ENCODE assay signal across 36 cellular contexts in the genomic region with DNA sequence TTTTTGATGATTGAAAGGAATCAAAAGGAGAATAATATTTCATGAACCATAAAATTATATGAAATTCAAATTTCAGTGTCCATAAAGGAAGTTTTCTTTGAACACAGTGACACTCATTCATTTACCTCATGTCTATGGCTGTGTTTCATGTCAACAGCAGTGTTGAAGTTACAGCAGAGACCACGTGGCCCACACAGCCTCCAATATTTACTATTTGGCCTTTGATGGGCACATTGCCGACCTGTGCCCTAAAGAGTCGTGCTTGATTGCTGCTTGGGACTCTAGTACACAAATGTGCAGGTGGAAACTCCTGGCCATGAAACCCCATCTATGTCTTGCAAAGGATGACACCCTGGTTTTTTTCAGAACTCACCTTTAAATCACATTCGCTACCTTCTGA. TPM values are rescaled to one million over a fixed set of nuclear protein-coding genes. Genes with fewer than 3 reads are reported as not detected.
DNase-seq lines count a peak whose midpoint lies in the region; ATAC-seq, FAIRE-seq and TF ChIP-seq lines count a peak whose summit lies in the region.
"Had no signal": no experiment of that assay in that cellular context is flagged by ENCODE, and none has a peak within 500 bp of the region (broad histone marks: within the 10 kb centered on the region; RNA-seq: fewer than 3 reads in every experiment).

No MANE protein-coding gene starts in this region.

- TF ChIP-seq RAD21 in HepG2 (CRISPR knock-in tag; IDR thresholded peaks at IDR 0.05): no peak

- no peaks in the 10 kb centered on the region for H3K36me3 ChIP-seq in HepG2 (replicated peaks in 1 of 2; ENCODE audit: control insufficient read depth in 1 of 2, insufficient read depth in 2 of 2, low read length in 2 of 2)
- no peaks in the 10 kb centered on the region for H3K36me3 ChIP-seq in right lobe of liver
- H3K36me3 ChIP-seq: BE2C; BLaER1; BLaER1 treated with 17β-estradiol and CSF1 and Interleukin-3, amounts not matched to agents 10 nM and 100 nM had no signal

- POLR2A ChIA-PET in HepG2 (lab: Yijun Ruan, JAX): no interaction called here

- H3K27ac ChIP-seq in HepG2 (ENCODE audit: extremely low read length, insufficient read depth, low read length) (no peak overlapping the region), right lobe of liver (no peak overlapping the region)
- H3K27ac ChIP-seq: 22Rv1; A549; BLaER1; BLaER1 treated with 17β-estradiol and CSF1 and Interleukin-3, amounts not matched to agents 10 nM and 100 nM; C4-2B had no signal

- BruUV-seq in HepG2 (replicated peaks; lab: Mats Ljungman, UMichigan): no TSS peak

- no peaks in the 10 kb centered on the region for H4K20me1 ChIP-seq in HepG2 (ENCODE audit: insufficient read depth, low read length)
- H4K20me1 ChIP-seq: BLaER1; BLaER1 treated with 17β-estradiol and CSF1 and Interleukin-3, amounts not matched to agents 10 nM and 100 nM had no signal

- no peak overlapping the region for H2AFZ ChIP-seq in HepG2 (ENCODE audit: low read length)

- TF ChIP-seq CTCF in HepG2 (CRISPR knock-in tag; IDR thresholded peaks at IDR 0.05) (no peak), right lobe of liver (IDR thresholded peaks at IDR 0.05) (no peak)

- H3K27me3 ChIP-seq in HepG2 (ENCODE audit: control insufficient read depth in 1 of 2, insufficient read depth in 2 of 2, low read length in 2 of 2) (no peaks in the 10 kb centered on the region), right lobe of liver (no peaks in the 10 kb centered on the region)
- H3K27me3 ChIP-seq: BLaER1; BLaER1 treated with 17β-estradiol and CSF1 and Interleukin-3, amounts not matched to agents 10 nM and 100 nM had no signal

- intact Hi-C loops in HepG2 (cut with micrococcal nuclease; ENCODE audit: unreplicated experiment) (no loop called here), right lobe of liver (cut with DNase I) (no loop called here)

- TF ChIP-seq POLR2A in HepG2 (IDR thresholded peaks at IDR 0.05; ENCODE audit: insufficient read depth in 1 of 2, low read depth in 2 of 2, low read length in 2 of 2) (no peak), right lobe of liver (IDR thresholded peaks at IDR 0.05) (no peak)

- WGBS in HepG2 (ENCODE audit: low lambda C conversion rate): 74% methylated on average over 4 of the region's 4 CpGs
- 27% methylated on average over 3 of the region's 4 CpGs for WGBS in right lobe of liver (ENCODE audit: insufficient coverage, low coverage, low lambda C conversion rate, missing lambda C conversion rate)

- H3K79me2 ChIP-seq in HepG2 (ENCODE audit: insufficient read depth, low read length): no peaks in the 10 kb centered on the region

- no peaks in the 10 kb centered on the region for H3K9me3 ChIP-seq in HepG2 (ENCODE audit: low read length)
- no peaks in the 10 kb centered on the region for H3K9me3 ChIP-seq in right lobe of liver
- H3K9me3 ChIP-seq: A549, BE2C, BLaER1, Caco-2 had no signal

- DNase-seq in NCI-H2029 (lab: John Stamatoyannopoulos, UW) (peak; percentile 44), NCI-H2029 treated with DMSO at 0.1 percent for 48 hours (lab: John Stamatoyannopoulos, UW) (no peak), left lobe of liver (ENCODE audit: low spot score) (no peak), HepG2 (ENCODE audit: low spot score) (no peak), right lobe of liver (peak in 1 of 3 donors; percentile 50), NCI-H2227 treated with DMSO at 0.1 percent for 48 hours (lab: John Stamatoyannopoulos, UW) (no peak)
- DNase-seq in stimulated activated CD4-positive, alpha-beta T cell treated with anti-CD3 and anti-CD28 coated beads, Interleukin-15, amount 100 ng/mL, for 24 hours: no peak
- DNase-seq: 8988T; ACHN; AML-193; BE2C; C1 segment of cervical spinal cord; Caco-2; Calu3; CD4-positive, alpha-beta memory T cell; CD4-positive, alpha-beta T cell; CD4-positive, CD25-positive, alpha-beta regulatory T cell; CD8-positive, alpha-beta memory T cell; CD8-positive, alpha-beta T cell; COR-L47; DMS 273 treated with DMSO at 0.1 percent for 48 hours; DMS153; DMS53; DMS79; DMS79 treated with DMSO at 0.1 percent for 48 hours; DND-41; EL had no signal

- no peak overlapping the region for H3K9ac ChIP-seq in HepG2 (ENCODE audit: insufficient read depth, low read depth, low read length)
- H3K9ac ChIP-seq: BLaER1; BLaER1 treated with 17β-estradiol and CSF1 and Interleukin-3, amounts not matched to agents 10 nM and 100 nM had no signal

- CTCF ChIA-PET in HepG2 (lab: Yijun Ruan, JAX; ENCODE audit: low intra/inter-chr PET ratio, low total read pairs): no interaction called here

- TF ChIP-seq EP300 in HepG2 (IDR thresholded peaks at IDR 0.05; ENCODE audit: low read depth in 2 of 2, low read length in 2 of 2) (no peak), HepG2 (CRISPR knock-in tag; IDR thresholded peaks at IDR 0.05; ENCODE audit: borderline replicate concordance) (no peak)

- no peaks in the 10 kb centered on the region for H3K4me1 ChIP-seq in HepG2 (ENCODE audit: insufficient read depth, low read length)
- peaks cover 0 to 3% (median 0%) of the 10 kb centered on the region in 4 donors for H3K4me1 ChIP-seq in right lobe of liver
- H3K4me1 ChIP-seq: A549; BE2C; BLaER1; BLaER1 treated with 17β-estradiol and CSF1 and Interleukin-3, amounts not matched to agents 10 nM and 100 nM; Caco-2 had no signal

- H3K4me2 ChIP-seq in HepG2 (ENCODE audit: low read depth, low read length): no peak overlapping the region
- H3K4me2 ChIP-seq: A549; BLaER1; BLaER1 treated with 17β-estradiol and CSF1 and Interleukin-3, amounts not matched to agents 10 nM and 100 nM had no signal

- in situ Hi-C loops in HepG2 (cut with HindIII; ENCODE audit: extremely low pct_ligation_motif_present, low pct_unique_long_range_greater_than_20kb): no loop called here

- FAIRE-seq in HepG2 (lab: Jason Lieb, UNC): no peak
- FAIRE-seq: A204.1, A549, D721Med had no signal

- ATAC-seq in left lobe of liver: peak; percentile 43
- ATAC-seq in HepG2: no peak
- peak; percentile 50 to 86 (median 60) for ATAC-seq in right lobe of liver
- no peak for ATAC-seq in HG03439 (IDR thresholded peaks at IDR 0.05; ENCODE audit: unreplicated experiment)
- ATAC-seq: A549; CD8-positive, alpha-beta T cell had no signal

- no peak overlapping the region for H3K4me3 ChIP-seq in HepG2 (replicated peaks in 1 of 3; ENCODE audit: insufficient read depth in 1 of 3, low read depth in 2 of 3, low read length in 3 of 3)
- no peak overlapping the region for H3K4me3 ChIP-seq in right lobe of liver
- H3K4me3 ChIP-seq: A549; BLaER1; BLaER1 treated with 17β-estradiol and CSF1 and Interleukin-3, amounts not matched to agents 10 nM and 100 nM had no signal

TF ChIP-seq in HepG2, 621 proteins besides CTCF, POLR2A, EP300 and RAD21:
- TF ChIP-seq, protein P1, sequence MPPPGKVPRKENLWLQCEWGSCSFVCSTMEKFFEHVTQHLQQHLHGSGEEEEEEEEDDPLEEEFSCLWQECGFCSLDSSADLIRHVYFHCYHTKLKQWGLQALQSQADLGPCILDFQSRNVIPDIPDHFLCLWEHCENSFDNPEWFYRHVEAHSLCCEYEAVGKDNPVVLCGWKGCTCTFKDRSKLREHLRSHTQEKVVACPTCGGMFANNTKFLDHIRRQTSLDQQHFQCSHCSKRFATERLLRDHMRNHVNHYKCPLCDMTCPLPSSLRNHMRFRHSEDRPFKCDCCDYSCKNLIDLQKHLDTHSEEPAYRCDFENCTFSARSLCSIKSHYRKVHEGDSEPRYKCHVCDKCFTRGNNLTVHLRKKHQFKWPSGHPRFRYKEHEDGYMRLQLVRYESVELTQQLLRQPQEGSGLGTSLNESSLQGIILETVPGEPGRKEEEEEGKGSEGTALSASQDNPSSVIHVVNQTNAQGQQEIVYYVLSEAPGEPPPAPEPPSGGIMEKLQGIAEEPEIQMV (CRISPR knock-in tag; IDR thresholded peaks at IDR 0.05; ENCODE audit: low read depth): no peak
- TF ChIP-seq HHEX (CRISPR knock-in tag; IDR thresholded peaks at IDR 0.05): peak; percentile 56; the same call in 1 of the 2 replicates
TF ChIP-seq in HepG2: peak in this region for 1.

RNA-seq across cellular contexts. Expression of gene CES1, which starts 57.0 kb away (rescaled TPM):
- total RNA-seq in left lobe of liver (2,727 TPM), HepG2 (2016; rRNA removed; fragmentation: Illumina TruSeq; extraction: Trizol) (82.8 and 198 TPM in 2 replicates), right lobe of liver (1,000 to 10,000 TPM in 5 of 6 experiments, 100 to 1,000 TPM in 1; 847 to 4,059 (median 1,770) TPM)
- total RNA-seq in HepG2 (2016; cell fraction: cytosol; rRNA removed; fragmentation: Illumina TruSeq; extraction: Trizol; ENCODE audit: low read depth): 21.6 and 25.6 TPM in 2 replicates
- 82.8 and 198 TPM in 2 replicates for total RNA-seq in HepG2 (2016; cell fraction: insoluble cytoplasmic fraction; rRNA removed; fragmentation: Illumina TruSeq; extraction: Trizol)
- 30.5 and 36.0 TPM in 2 replicates for total RNA-seq in HepG2 (2016; cell fraction: membrane; rRNA removed; fragmentation: Illumina TruSeq; extraction: Trizol)
- total RNA-seq in HepG2 (2016; cell fraction: nucleus; rRNA removed; fragmentation: Illumina TruSeq; extraction: Trizol): 161 and 194 TPM in 2 replicates
- 136 and 243 TPM in 2 replicates for polyA plus RNA-seq in HepG2 (2011; rRNA removed)
- 113 and 203 TPM in 2 replicates for polyA plus RNA-seq in HepG2 (2011; cell fraction: cytosol; rRNA removed)
- polyA plus RNA-seq in HepG2 (2011; cell fraction: nucleus; rRNA removed): 105 and 175 TPM in 2 replicates
- 295 and 362 TPM in 2 replicates for polyA plus RNA-seq in HepG2 (2012)
- polyA plus RNA-seq in HepG2 (2016; cell fraction: cytosol; fragmentation: Illumina TruSeq; extraction: Trizol; ENCODE audit: low read depth): 37.4 and 40.2 TPM in 2 replicates
- 108 and 118 TPM in 2 replicates for polyA plus RNA-seq in HepG2 (2016; cell fraction: insoluble cytoplasmic fraction; fragmentation: Illumina TruSeq; extraction: Trizol; ENCODE audit: low read depth)
- polyA plus RNA-seq in HepG2 (2016; cell fraction: membrane; fragmentation: Illumina TruSeq; extraction: Trizol; ENCODE audit: low read depth): 40.5 and 44.8 TPM in 2 replicates
- 349 and 393 TPM in 2 replicates for polyA plus RNA-seq in HepG2 (2016; cell fraction: nucleus; fragmentation: Illumina TruSeq; extraction: Trizol; ENCODE audit: insufficient read depth, low read depth)
- polyA minus RNA-seq in HepG2 (2011; rRNA and poly(A)+ RNA removed; ENCODE audit: low replicate concordance): 16.1 and 76.9 TPM in 2 replicates
- polyA minus RNA-seq in HepG2 (2011; cell fraction: cytosol; rRNA and poly(A)+ RNA removed): 35.3 and 69.1 TPM in 2 replicates
- 31.8 and 60.5 TPM in 2 replicates for polyA minus RNA-seq in HepG2 (2011; cell fraction: nucleus; rRNA and poly(A)+ RNA removed)
- total RNA-seq: A172; CD8-positive, alpha-beta T cell had no signal

Comparison
In these comparisons a context has a peak if more than half of its experiments do, and no peak if none do; other contexts are left out.
1. ATAC-seq: peak in left lobe of liver (single experiment) and right lobe of liver (4 of 4); none in HepG2 (single experiment) and HG03439 (single experiment).